In genomic region chr9:113648586-113648985, GRCh38 we compare ENCODE assay signal across 25 cellular contexts.
DNase-seq lines count a peak whose midpoint lies in the region; TF ChIP-seq lines count a peak whose summit lies in the region.
"Had no signal": no experiment of that assay in that cellular context is flagged by ENCODE, and none has a peak within 500 bp of the region (broad histone marks: within the 10 kb centered on the region; RNA-seq: fewer than 3 reads in every experiment).

No MANE protein-coding gene starts in this region.

- intact Hi-C loops in thyroid gland (cut with DNase I) = no loop called here

- H3K36me3 ChIP-seq in BLaER1 (no peaks in the 10 kb centered on the region), thyroid gland (no peaks in the 10 kb centered on the region)
- H3K36me3 ChIP-seq: adrenal gland, MG63, neural progenitor cell, prostate gland, SJCRH30, stomach, upper lobe of left lung had no signal

- TF ChIP-seq POLR2A in thyroid gland (IDR thresholded peaks at IDR 0.05) = no peak

- no peak overlapping the region for H3K9ac ChIP-seq in BLaER1
- H3K9ac ChIP-seq: neural progenitor cell had no signal

- no peaks in the 10 kb centered on the region for H4K20me1 ChIP-seq in BLaER1

- peaks cover 7% of the 10 kb centered on the region; the same call in 1 of the 2 replicates for H3K9me3 ChIP-seq in BLaER1
- no peaks in the 10 kb centered on the region for H3K9me3 ChIP-seq in thyroid gland
- H3K9me3 ChIP-seq: adrenal gland, body of pancreas, MG63, prostate gland, SJCRH30, stomach, upper lobe of left lung had no signal

- no peak for TF ChIP-seq CTCF in thyroid gland (IDR thresholded peaks at IDR 0.05)

- no peak overlapping the region for H3K4me2 ChIP-seq in BLaER1
- H3K4me2 ChIP-seq: neural progenitor cell had no signal

- peak overlapping the region; percentile 49; the same call in 1 of the 2 replicates for H3K27ac ChIP-seq in BLaER1
- H3K27ac ChIP-seq in thyroid gland = no peak overlapping the region
- H3K27ac ChIP-seq: adrenal gland, body of pancreas, epithelial cell of prostate, foreskin keratinocyte, neural progenitor cell, prostate gland, SJCRH30 had no signal

- DNase-seq in AG08395 (ENCODE audit: low spot score) = peak; percentile 39
- peak; percentile 56 for DNase-seq in fibroblast of peridontal ligament (ENCODE audit: extremely low read depth)
- DNase-seq in pons (ENCODE audit: low spot score) = peak; percentile 12
- DNase-seq in thyroid gland = no peak
- DNase-seq in SIG-M5 (lab: John Stamatoyannopoulos, UW) = no peak
- DNase-seq in mucosa of gallbladder (ENCODE audit: low spot score) = no peak
- DNase-seq: activated naive CD4-positive, alpha-beta T cell; activated T-cell treated with anti-CD3 and anti-CD28 coated beads, Interleukin-2, amount 50 U/mL, for 1 hour; effector CD4-positive, alpha-beta T cell; foreskin keratinocyte; KG1; NCI-H1417 treated with DMSO at 0.1 percent for 48 hours; NCI-H2227 treated with DMSO at 0.1 percent for 48 hours; stomach; T-cell had no signal

- H3K27me3 ChIP-seq in BLaER1 = no peaks in the 10 kb centered on the region
- H3K27me3 ChIP-seq in thyroid gland = no peaks in the 10 kb centered on the region
- H3K27me3 ChIP-seq: adrenal gland, body of pancreas, MG63, neural progenitor cell, SJCRH30, stomach, upper lobe of left lung had no signal

- H3K4me3 ChIP-seq in BLaER1 = no peak overlapping the region
- no peak overlapping the region for H3K4me3 ChIP-seq in thyroid gland (replicated peaks in 1 of 3)
- H3K4me3 ChIP-seq: adrenal gland, body of pancreas, GM12878, MG63, neural progenitor cell, prostate gland, SJCRH30, stomach, upper lobe of left lung had no signal

- H3K4me1 ChIP-seq in BLaER1 = peaks cover 48% of the 10 kb centered on the region
- peaks cover 0 to 24% of the 10 kb centered on the region in 2 donors for H3K4me1 ChIP-seq in thyroid gland
- H3K4me1 ChIP-seq: body of pancreas, foreskin keratinocyte, prostate gland, upper lobe of left lung had no signal

- 91 to 98% methylated on average over 7 of the region's 7 CpGs for WGBS in thyroid gland, 2 donors

Comparison
In these comparisons a context has a peak if more than half of its experiments do, and no peak if none do; other contexts are left out.
1. DNase-seq: peak in AG08395 (single experiment), fibroblast of peridontal ligament (single experiment) and pons (single experiment); none in thyroid gland (0 of 2), SIG-M5 (single experiment) and mucosa of gallbladder (single experiment).